Comparison of ENCODE assay signal across 13 cellular contexts in genomic region chr7:30923009-30923773, GRCh38. TPM values are rescaled to one million over a fixed set of nuclear protein-coding genes. Genes with fewer than 3 reads are reported as not detected.
A peak's percentile ranks its signal among the peaks of the same experiment; 100 is the strongest.
DNase-seq lines count a peak whose midpoint lies in the region; ATAC-seq and TF ChIP-seq lines count a peak whose summit lies in the region.
"Had no signal": no experiment of that assay in that cellular context is flagged by ENCODE, and none has a peak within 500 bp of the region (broad histone marks: within the 10 kb centered on the region; RNA-seq: fewer than 3 reads in every experiment).

No MANE protein-coding gene starts in this region.

- H3K4me3 ChIP-seq in body of pancreas (no peak overlapping the region), lower lobe of right lung (no peak overlapping the region), thoracic aorta (no peak overlapping the region)
- H3K4me3 ChIP-seq: skin epidermis, uterus had no signal

- H3K9me3 Mint-ChIP-seq in activated T-cell treated with anti-CD3 and anti-CD28 coated beads, Interleukin-2, amount 50 U/mL, for 72 hours: peaks cover 0 to 2% of the 10 kb centered on the region in 2 donors
- H3K9me3 Mint-ChIP-seq: activated naive CD4-positive, alpha-beta T cell treated with anti-CD3 and anti-CD28 coated beads, Interleukin-2, amount 50 U/mL, for 72 hours had no signal

- peak; percentile 4 for DNase-seq in activated T-cell treated with anti-CD3 and anti-CD28 coated beads, Interleukin-2, amount 50 U/mL, for 1 hour
- DNase-seq in activated T-cell treated with anti-CD3 and anti-CD28 coated beads, Interleukin-2, amount 50 U/mL, for 72 hours: no peak
- DNase-seq in body of pancreas (peak in 3 of 4 donors; percentile 1 to 9 (median 9)), lower lobe of right lung (peak; percentile 43), thoracic aorta (ENCODE audit: low spot score) (peak; percentile 1), NCI-H1105 (lab: John Stamatoyannopoulos, UW) (no peak), NCI-H1092 treated with DMSO at 0.1 percent for 48 hours (lab: John Stamatoyannopoulos, UW) (no peak)

- no peak overlapping the region for H3K4me3 Mint-ChIP-seq in activated T-cell treated with anti-CD3 and anti-CD28 coated beads, Interleukin-2, amount 50 U/mL, for 72 hours
- H3K4me3 Mint-ChIP-seq: naive thymus-derived CD4-positive, alpha-beta T cell had no signal

- no peaks in the 10 kb centered on the region for H3K27me3 Mint-ChIP-seq in activated T-cell treated with anti-CD3 and anti-CD28 coated beads, Interleukin-2, amount 50 U/mL, for 72 hours (ENCODE audit: low read depth)
- H3K27me3 Mint-ChIP-seq: naive thymus-derived CD4-positive, alpha-beta T cell had no signal

- peaks cover 0 to 4% of the 10 kb centered on the region in 2 donors for H3K36me3 Mint-ChIP-seq in activated T-cell treated with anti-CD3 and anti-CD28 coated beads, Interleukin-2, amount 50 U/mL, for 72 hours (ENCODE audit: insufficient read depth in 2 of 2)
- H3K36me3 Mint-ChIP-seq: activated naive CD4-positive, alpha-beta T cell treated with anti-CD3 and anti-CD28 coated beads, Interleukin-2, amount 50 U/mL, for 72 hours; naive thymus-derived CD4-positive, alpha-beta T cell had no signal

- no peak overlapping the region for H3K27ac Mint-ChIP-seq in activated T-cell treated with anti-CD3 and anti-CD28 coated beads, Interleukin-2, amount 50 U/mL, for 72 hours
- H3K27ac Mint-ChIP-seq: activated naive CD4-positive, alpha-beta T cell treated with anti-CD3 and anti-CD28 coated beads, Interleukin-2, amount 50 U/mL, for 72 hours had no signal

- H3K36me3 ChIP-seq in body of pancreas (replicated peaks in 1 of 2; ENCODE audit: insufficient read depth in 1 of 2, low read depth in 2 of 2) (peaks cover 19 to 24% of the 10 kb centered on the region in 2 donors), lower lobe of right lung (peaks cover 72% of the 10 kb centered on the region), thoracic aorta (peaks cover 52% of the 10 kb centered on the region)
- H3K36me3 ChIP-seq: uterus had no signal

- ATAC-seq in activated T-cell treated with anti-CD3 and anti-CD28 coated beads, Interleukin-2, amount 50 U/mL, for 72 hours (replicated peaks in 1 of 2): no peak
- ATAC-seq in body of pancreas (no peak), lower lobe of right lung (no peak), thoracic aorta (ENCODE audit: insufficient number of reproducible peaks, low FRiP score, low read depth) (no peak), HG03175 (IDR thresholded peaks at IDR 0.05; ENCODE audit: unreplicated experiment) (no peak)
- ATAC-seq: activated naive CD4-positive, alpha-beta T cell treated with anti-CD3 and anti-CD28 coated beads, Interleukin-2, amount 50 U/mL, for 72 hours had no signal

- no peak for TF ChIP-seq POLR2A in body of pancreas (IDR thresholded peaks at IDR 0.05)

- no peaks in the 10 kb centered on the region for H3K27me3 ChIP-seq in body of pancreas
- H3K27me3 ChIP-seq in lower lobe of right lung (ENCODE audit: low read depth): no peaks in the 10 kb centered on the region
- no peaks in the 10 kb centered on the region for H3K27me3 ChIP-seq in thoracic aorta (replicated peaks; ENCODE audit: insufficient read depth)
- H3K27me3 ChIP-seq: uterus had no signal

- H3K9me3 ChIP-seq in body of pancreas (no peaks in the 10 kb centered on the region), lower lobe of right lung (no peaks in the 10 kb centered on the region), thoracic aorta (peaks cover 3% of the 10 kb centered on the region)
- H3K9me3 ChIP-seq: uterus had no signal

- H3K27ac ChIP-seq in body of pancreas (peak overlapping the region in 1 of 4 donors; percentile 20), lower lobe of right lung (peak overlapping the region; percentile 6), thoracic aorta (peak overlapping the region; percentile 89 to 98)
- H3K27ac ChIP-seq: uterus had no signal

- intact Hi-C loops in body of pancreas (cut with DNase I): no loop called here
- intact Hi-C loops in lower lobe of right lung (cut with DNase I): no loop called here

- TF ChIP-seq CTCF in body of pancreas (IDR thresholded peaks at IDR 0.05) (no peak), lower lobe of right lung (IDR thresholded peaks at IDR 0.05) (no peak), thoracic aorta (IDR thresholded peaks at IDR 0.05) (no peak)

- 89 to 91% methylated on average over 17 to 19 of the region's 19 CpGs for WGBS in body of pancreas, 2 donors

- no peaks in the 10 kb centered on the region for H3K4me1 Mint-ChIP-seq in activated T-cell treated with anti-CD3 and anti-CD28 coated beads, Interleukin-2, amount 50 U/mL, for 72 hours (ENCODE audit: low read depth)

- peaks cover 31% of the 10 kb centered on the region for H3K4me1 ChIP-seq in body of pancreas
- peaks cover 50% of the 10 kb centered on the region for H3K4me1 ChIP-seq in lower lobe of right lung
- peaks cover 29 to 51% of the 10 kb centered on the region in 2 donors for H3K4me1 ChIP-seq in thoracic aorta (ENCODE audit: control insufficient read depth in 1 of 2, low read depth in 2 of 2)

RNA-seq across cellular contexts. Expression of gene AQP1, which starts 11.5 kb away (rescaled TPM):
- total RNA-seq in activated T-cell treated with anti-CD3 and anti-CD28 coated beads, Interleukin-2, amount 50 U/mL, for 72 hours: under 1 TPM; 0.60 to 0.72 TPM
- total RNA-seq in body of pancreas: 100 to 1,000 TPM; 197 to 204 TPM
- total RNA-seq in lower lobe of right lung: 826 TPM
- total RNA-seq in thoracic aorta: 1,000 to 10,000 TPM; 1,262 to 1,768 TPM

RNA-seq across cellular contexts. Expression of gene GHRHR, which starts 40.6 kb away (rescaled TPM):
- total RNA-seq in activated T-cell treated with anti-CD3 and anti-CD28 coated beads, Interleukin-2, amount 50 U/mL, for 72 hours: not detected
- total RNA-seq in body of pancreas: not detected
- total RNA-seq in lower lobe of right lung: not detected
- not detected for total RNA-seq in thoracic aorta
- total RNA-seq: activated naive CD4-positive, alpha-beta T cell treated with anti-CD3 and anti-CD28 coated beads, Interleukin-2, amount 50 U/mL, for 72 hours; fibroblast of lung; naive thymus-derived CD4-positive, alpha-beta T cell; uterus had no signal

Comparison
In these comparisons a context has a peak if more than half of its experiments do, and no peak if none do; other contexts are left out.
1. DNase-seq: peak in activated T-cell treated with anti-CD3 and anti-CD28 coated beads, Interleukin-2, amount 50 U/mL, for 1 hour (single experiment), body of pancreas (3 of 4), lower lobe of right lung (single experiment) and thoracic aorta (single experiment); none in activated T-cell treated with anti-CD3 and anti-CD28 coated beads, Interleukin-2, amount 50 U/mL, for 72 hours (0 of 2), NCI-H1105 (single experiment) and NCI-H1092 treated with DMSO at 0.1 percent for 48 hours (single experiment).
2. RNA of gene AQP1, which starts 11.5 kb away (total RNA-seq): 1,262 to 1,768 TPM in thoracic aorta, 826 TPM in lower lobe of right lung (single experiment) and 197 to 204 TPM in body of pancreas; 0.60 to 0.72 TPM in activated T-cell treated with anti-CD3 and anti-CD28 coated beads, Interleukin-2, amount 50 U/mL, for 72 hours; every median in the first group is over 100 times any median in the second.